25 cellular contexts compared by ENCODE assay signal in the genomic region with DNA sequence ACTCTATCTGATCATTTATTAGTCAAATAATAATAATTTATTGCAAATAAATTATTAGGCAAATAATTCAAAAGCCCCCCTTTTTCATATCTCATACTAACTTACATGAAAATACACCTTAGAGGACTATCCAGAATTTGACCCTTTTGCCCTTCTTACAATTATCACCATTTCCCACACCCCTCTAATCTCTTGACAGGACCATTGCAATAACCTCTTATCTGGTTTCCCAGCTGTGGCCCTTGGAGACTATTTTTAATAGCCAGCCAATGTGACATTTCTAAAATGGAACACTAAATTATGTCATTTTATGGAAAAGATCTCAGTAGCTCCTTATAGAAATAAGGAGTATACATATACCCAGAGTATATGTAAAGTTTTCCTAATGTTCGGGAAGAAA.
"Had no signal": no experiment of that assay in that cellular context is flagged by ENCODE, and none has a peak within 500 bp of the region (broad histone marks: within the 10 kb centered on the region; RNA-seq: fewer than 3 reads in every experiment).

No MANE protein-coding gene starts in this region.

- H3K4me1 ChIP-seq: neural progenitor cell, parathyroid adenoma, psoas muscle, right lobe of liver, sigmoid colon, thyroid gland, tibial nerve, upper lobe of left lung, vagina had no signal

- FAIRE-seq: urothelium cell line had no signal

- H3K9ac ChIP-seq: neural progenitor cell, parathyroid adenoma had no signal

- H2AFZ ChIP-seq: neural progenitor cell, parathyroid adenoma had no signal

- H3K27ac ChIP-seq: neural progenitor cell, ovary, parathyroid adenoma, psoas muscle, right lobe of liver, sigmoid colon, stomach, thoracic aorta, thyroid gland, tibial nerve, upper lobe of left lung, vagina had no signal

- H3K27me3 ChIP-seq: neural progenitor cell, ovary, right lobe of liver, sigmoid colon, stomach, thyroid gland, tibial nerve, upper lobe of left lung, vagina had no signal

- ATAC-seq: natural killer cell; psoas muscle; right cardiac atrium; right lobe of liver; stimulated activated memory B cell treated with anti-CD40 and anti-IgM and Interleukin-4, amounts not matched to agents 10 μg/mL and 1 μg/mL and 100 μg/mL, for 72 hours had no signal

- H3K36me3 ChIP-seq: neural progenitor cell, ovary, right lobe of liver, sigmoid colon, stomach, thoracic aorta, thyroid gland, tibial nerve, upper lobe of left lung, vagina had no signal

- DNase-seq: natural killer cell; occipital lobe; ovary; posterior cingulate gyrus; psoas muscle; right cardiac atrium; right lobe of liver; sigmoid colon; small intestine; stimulated activated CD4-positive, alpha-beta T cell treated with anti-CD3 and anti-CD28 coated beads, Interleukin-15, amount 100 ng/mL, for 24 hours; stimulated activated CD4-positive, alpha-beta T cell treated with anti-CD3 and anti-CD28 coated beads, Interleukin-4, amount 100 ng/mL, for 1 hour; stimulated activated CD4-positive, alpha-beta T cell treated with anti-CD3 and anti-CD28 coated beads, Interleukin-4, amount 100 ng/mL, for 4 hours; stimulated activated CD8-positive, alpha-beta memory T cell treated with anti-CD3 and anti-CD28 coated beads, Interleukin-4, amount 100 ng/mL, for 48 hours; stimulated activated naive CD4-positive, alpha-beta T cell; stomach; thyroid gland; trophoblast cell; upper lobe of left lung had no signal

- H3K4me2 ChIP-seq: neural progenitor cell had no signal

- H3K9me3 ChIP-seq: ovary, psoas muscle, right lobe of liver, sigmoid colon, stomach, thoracic aorta, thyroid gland, tibial nerve, upper lobe of left lung, vagina had no signal

- H3K79me2 ChIP-seq: parathyroid adenoma had no signal

- H3K4me3 ChIP-seq: neural progenitor cell, ovary, psoas muscle, right lobe of liver, sigmoid colon, stomach, thoracic aorta, thyroid gland, tibial nerve, upper lobe of left lung, vagina had no signal
